31 cellular contexts compared by ENCODE assay signal in the genomic region with DNA sequence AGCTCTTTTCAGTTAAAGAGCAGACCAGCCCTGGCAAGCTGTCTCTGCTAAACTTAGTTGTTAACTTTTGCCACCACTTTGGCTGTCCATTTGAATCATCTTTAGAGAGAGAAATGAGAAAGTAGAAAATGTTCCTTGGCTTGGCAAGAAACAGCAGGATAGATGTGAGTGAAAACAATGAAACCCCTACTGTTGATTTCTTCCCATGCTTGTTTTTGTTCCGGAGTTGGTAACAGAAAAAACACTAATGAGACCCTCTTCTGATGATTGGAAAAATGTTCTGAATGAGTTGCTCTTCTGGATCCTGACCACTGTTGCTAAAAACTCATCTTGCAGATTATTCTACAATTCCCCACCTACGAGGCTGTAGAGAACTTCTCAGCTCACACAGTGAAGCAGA.
"Had no signal": no experiment of that assay in that cellular context is flagged by ENCODE, and none has a peak within 500 bp of the region (broad histone marks: within the 10 kb centered on the region; RNA-seq: fewer than 3 reads in every experiment).

No MANE protein-coding gene starts in this region.

- H3K27ac ChIP-seq: adrenal gland, brain microvascular endothelial cell, gastrocnemius medialis, right lobe of liver, uterus had no signal

- H3K36me3 ChIP-seq: adrenal gland, brain microvascular endothelial cell, gastrocnemius medialis, right lobe of liver, uterus had no signal

- H3K27me3 Mint-ChIP-seq: activated B cell treated with CpG ODN at 0.5 μM for 24 hours; activated CD8-positive, alpha-beta memory T cell treated with anti-CD3 and anti-CD28 coated beads, Interleukin-2, amount 10 ng/mL, durations not matched to agents 7 days and 5 days; dendritic cell treated with granulocyte-macrophage colony-stimulating factor and Interleukin-4, amounts not matched to agents 40 ng/mL and 50 ng/mL, for 4 days; stimulated activated naive CD8-positive, alpha-beta T cell treated with anti-CD3 and anti-CD28 coated beads, Interleukin-15, Interleukin-2, amounts not matched to agents 100 ng/mL and 50 ng/mL, for 24 hours had no signal

- H3K9me3 Mint-ChIP-seq: activated B cell treated with CpG ODN at 0.5 μM for 24 hours; activated naive CD8-positive, alpha-beta T cell treated with anti-CD3 and anti-CD28 coated beads for 36 hours; activated T-helper 2 cell treated with anti-CD3 and anti-CD28 coated beads, Interferon-gamma antibody, Interleukin-2, Interleukin-4, amounts not matched to agents 10 μg/mL and 5 μg/mL and 100 μg/mL, durations not matched to agents 14 hours and 24 hours and 36 hours; dendritic cell treated with granulocyte-macrophage colony-stimulating factor and Interleukin-4, amounts not matched to agents 40 ng/mL and 50 ng/mL, for 4 days; mesothelial cell of epicardium; naive B cell; nephron progenitor cell; stimulated activated naive CD8-positive, alpha-beta T cell treated with anti-CD3 and anti-CD28 coated beads, Interleukin-15, Interleukin-2, amounts not matched to agents 100 ng/mL and 50 ng/mL, for 24 hours; type B pancreatic cell had no signal

- H3K9me3 ChIP-seq: gastrocnemius medialis, right lobe of liver, uterus had no signal

- H3K4me3 ChIP-seq: adrenal gland, gastrocnemius medialis, right lobe of liver, uterus had no signal

- H3K36me3 Mint-ChIP-seq: activated CD8-positive, alpha-beta memory T cell treated with anti-CD3 and anti-CD28 coated beads, Interleukin-2, amount 10 ng/mL, durations not matched to agents 7 days and 5 days; activated naive CD8-positive, alpha-beta T cell treated with anti-CD3 and anti-CD28 coated beads for 36 hours; mesothelial cell of epicardium; naive B cell; stimulated activated effector memory CD8-positive, alpha-beta T cell treated with anti-CD3 and anti-CD28 coated beads, Interleukin-12 subunit alpha, Interleukin-12 subunit beta, amount 100 ng/mL, for 72 hours; type B pancreatic cell had no signal

- H3K27me3 ChIP-seq: adrenal gland, brain microvascular endothelial cell, gastrocnemius medialis, right lobe of liver, uterus had no signal

- H3K4me3 Mint-ChIP-seq: activated B cell treated with CpG ODN at 0.5 μM for 24 hours; activated CD8-positive, alpha-beta memory T cell treated with anti-CD3 and anti-CD28 coated beads, Interleukin-2, amount 10 ng/mL, durations not matched to agents 7 days and 5 days; activated CD8-positive, alpha-beta T cell treated with anti-CD3 and anti-CD28 coated beads, Interleukin-2, amount 10 ng/mL, durations not matched to agents 7 days and 5 days; activated naive CD8-positive, alpha-beta T cell treated with anti-CD3 and anti-CD28 coated beads for 36 hours; dendritic cell treated with granulocyte-macrophage colony-stimulating factor and Interleukin-4, amounts not matched to agents 40 ng/mL and 50 ng/mL, for 4 days; mesothelial cell of epicardium; naive B cell; nephron progenitor cell; stimulated activated effector memory CD8-positive, alpha-beta T cell treated with anti-CD3 and anti-CD28 coated beads, Interleukin-12 subunit alpha, Interleukin-12 subunit beta, amount 100 ng/mL, for 72 hours; stimulated activated naive CD8-positive, alpha-beta T cell treated with anti-CD3 and anti-CD28 coated beads, Interleukin-15, Interleukin-2, amounts not matched to agents 100 ng/mL and 50 ng/mL, for 24 hours; type B pancreatic cell had no signal

- DNase-seq: activated B cell treated with CpG ODN at 0.5 μM for 24 hours; activated CD8-positive, alpha-beta memory T cell treated with anti-CD3 and anti-CD28 coated beads, Interleukin-2, amount 10 ng/mL, durations not matched to agents 7 days and 5 days; activated CD8-positive, alpha-beta T cell treated with anti-CD3 and anti-CD28 coated beads, Interleukin-2, amount 10 ng/mL, durations not matched to agents 7 days and 5 days; activated naive CD4-positive, alpha-beta T cell treated with Interleukin-2 at 50 U/mL for 16 hours; activated naive CD8-positive, alpha-beta T cell treated with anti-CD3 and anti-CD28 coated beads for 36 hours; activated T-cell treated with anti-CD3 and anti-CD28 coated beads, Interleukin-2, amount 50 U/mL, for 48 hours; adrenal gland; aorta; brain microvascular endothelial cell; central memory CD4-positive, alpha-beta T cell; effector CD8-positive, alpha-beta T cell; gastrocnemius medialis; glutamatergic neuron; islet precursor cell; left cardiac atrium; left ventricle myocardium superior; mammary epithelial cell; naive B cell; nephron progenitor cell; occipital lobe; posterior cingulate gyrus; right lobe of liver; stimulated activated CD4-positive, alpha-beta T cell treated with anti-CD3 and anti-CD28 coated beads, Interleukin-4, amount 100 ng/mL, for 24 hours; T-helper 2 cell; uterus had no signal

- ATAC-seq: activated CD8-positive, alpha-beta memory T cell treated with anti-CD3 and anti-CD28 coated beads, Interleukin-2, amount 10 ng/mL, durations not matched to agents 7 days and 5 days; activated CD8-positive, alpha-beta T cell treated with anti-CD3 and anti-CD28 coated beads, Interleukin-2, amount 10 ng/mL, durations not matched to agents 7 days and 5 days; gastrocnemius medialis; left cardiac atrium; left ventricle myocardium superior; right lobe of liver; stimulated activated effector memory CD8-positive, alpha-beta T cell treated with anti-CD3 and anti-CD28 coated beads, Interleukin-12 subunit alpha, Interleukin-12 subunit beta, amount 100 ng/mL, for 72 hours had no signal

- H3K27ac Mint-ChIP-seq: activated B cell treated with CpG ODN at 0.5 μM for 24 hours; activated CD8-positive, alpha-beta memory T cell treated with anti-CD3 and anti-CD28 coated beads, Interleukin-2, amount 10 ng/mL, durations not matched to agents 7 days and 5 days; activated CD8-positive, alpha-beta T cell treated with anti-CD3 and anti-CD28 coated beads, Interleukin-2, amount 10 ng/mL, durations not matched to agents 7 days and 5 days; activated naive CD8-positive, alpha-beta T cell treated with anti-CD3 and anti-CD28 coated beads for 36 hours; activated T-helper 2 cell treated with anti-CD3 and anti-CD28 coated beads, Interferon-gamma antibody, Interleukin-2, Interleukin-4, amounts not matched to agents 10 μg/mL and 5 μg/mL and 100 μg/mL, durations not matched to agents 14 hours and 24 hours and 36 hours; dendritic cell treated with granulocyte-macrophage colony-stimulating factor and Interleukin-4, amounts not matched to agents 40 ng/mL and 50 ng/mL, for 4 days; mesothelial cell of epicardium; naive B cell; nephron progenitor cell; stimulated activated effector memory CD8-positive, alpha-beta T cell treated with anti-CD3 and anti-CD28 coated beads, Interleukin-12 subunit alpha, Interleukin-12 subunit beta, amount 100 ng/mL, for 72 hours; stimulated activated naive CD8-positive, alpha-beta T cell treated with anti-CD3 and anti-CD28 coated beads, Interleukin-15, Interleukin-2, amounts not matched to agents 100 ng/mL and 50 ng/mL, for 24 hours; type B pancreatic cell had no signal

- H3K4me1 ChIP-seq: gastrocnemius medialis, right lobe of liver, uterus had no signal

- H3K4me1 Mint-ChIP-seq: activated B cell treated with CpG ODN at 0.5 μM for 24 hours; activated CD8-positive, alpha-beta memory T cell treated with anti-CD3 and anti-CD28 coated beads, Interleukin-2, amount 10 ng/mL, durations not matched to agents 7 days and 5 days; activated naive CD8-positive, alpha-beta T cell treated with anti-CD3 and anti-CD28 coated beads for 36 hours; naive B cell; nephron progenitor cell; stimulated activated effector memory CD8-positive, alpha-beta T cell treated with anti-CD3 and anti-CD28 coated beads, Interleukin-12 subunit alpha, Interleukin-12 subunit beta, amount 100 ng/mL, for 72 hours had no signal
